8 cellular contexts compared by ENCODE assay signal in the genomic region with DNA sequence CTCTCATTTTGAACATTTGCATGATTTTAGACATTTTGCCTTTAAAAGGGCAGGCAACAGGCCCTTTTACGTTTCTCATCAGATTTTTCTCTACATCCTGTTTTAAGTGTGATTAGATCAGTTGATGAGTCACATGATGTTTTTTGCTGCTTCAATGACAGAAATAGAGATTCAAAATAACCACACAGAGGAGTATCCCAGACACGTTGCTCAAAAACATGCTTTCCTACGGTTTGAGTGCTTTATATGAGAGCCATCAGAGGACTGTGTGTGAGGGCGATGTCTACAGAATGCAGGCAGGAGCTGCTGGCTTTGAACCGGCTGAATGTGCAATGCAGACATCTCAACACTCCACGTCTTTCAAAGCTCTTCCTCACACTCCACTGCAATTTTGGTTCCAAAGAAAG. TPM values are rescaled to one million over a fixed set of nuclear protein-coding genes. Genes with fewer than 3 reads are reported as not detected.
DNase-seq lines count a peak whose midpoint lies in the region; ATAC-seq and TF ChIP-seq lines count a peak whose summit lies in the region.

No MANE protein-coding gene starts in this region.

- no peak for TF ChIP-seq CTCF in activated CD8-positive, alpha-beta T cell treated with anti-CD3 and anti-CD28 coated beads for 36 hours (IDR thresholded peaks at IDR 0.05)
- no peak for TF ChIP-seq CTCF in fibroblast of the aortic adventitia (IDR thresholded peaks at IDR 0.05; ENCODE audit: insufficient read depth, low read length)
- no peak for TF ChIP-seq CTCF in thyroid gland (IDR thresholded peaks at IDR 0.05)

- no peaks in the 10 kb centered on the region for H3K9me3 Mint-ChIP-seq in activated CD8-positive, alpha-beta T cell treated with anti-CD3 and anti-CD28 coated beads for 36 hours

- peaks cover 68% of the 10 kb centered on the region for H3K4me1 Mint-ChIP-seq in activated CD8-positive, alpha-beta T cell treated with anti-CD3 and anti-CD28 coated beads for 36 hours (ENCODE audit: low read depth)

- 65 to 67% methylated on average over 6 of the region's 6 CpGs for WGBS in thyroid gland, 2 donors

- DNase-seq in activated naive CD4-positive, alpha-beta T cell treated with Interleukin-2 at 50 U/mL for 16 hours = peak; percentile 41
- DNase-seq in activated naive CD4-positive, alpha-beta T cell treated with anti-CD3 and anti-CD28 coated beads, Interleukin-2, amount 50 U/mL, for 16 hours = no peak
- DNase-seq in activated CD8-positive, alpha-beta T cell treated with anti-CD3 and anti-CD28 coated beads for 36 hours = peak; percentile 33
- DNase-seq in fibroblast of the aortic adventitia (ENCODE audit: low read depth) (peak; percentile 56), thyroid gland (no peak), left lobe of liver (ENCODE audit: low spot score) (no peak)

- peaks cover 0 to 15% of the 10 kb centered on the region in 2 donors for H3K36me3 ChIP-seq in thyroid gland

- intact Hi-C loops in activated CD8-positive, alpha-beta T cell treated with anti-CD3 and anti-CD28 coated beads for 36 hours (cut with micrococcal nuclease) = loop anchor here (5.0 kb wide), 1 partner anchor 39 kb away; no protein-coding TSS in a partner anchor
- intact Hi-C loops in thyroid gland (cut with DNase I) = no loop called here

- H3K36me3 Mint-ChIP-seq in activated CD8-positive, alpha-beta T cell treated with anti-CD3 and anti-CD28 coated beads for 36 hours (ENCODE audit: low read depth) = peaks cover 88% of the 10 kb centered on the region

- no peak for TF ChIP-seq POLR2A in thyroid gland (IDR thresholded peaks at IDR 0.05)

- H3K4me3 ChIP-seq in fibroblast of the aortic adventitia (ENCODE audit: low read depth, low read length) (no peak overlapping the region), thyroid gland (replicated peaks in 1 of 3) (no peak overlapping the region)

- POLR2A ChIA-PET in activated CD8-positive, alpha-beta T cell treated with anti-CD3 and anti-CD28 coated beads for 36 hours (lab: Charles Lee) = interaction anchor here (0.8 to 1.9 kb wide), 6 partner anchors 11 to 34 kb away, joined by 3 to 5 read pairs (median 4); no protein-coding TSS in a partner anchor

- H3K27ac Mint-ChIP-seq in activated CD8-positive, alpha-beta T cell treated with anti-CD3 and anti-CD28 coated beads for 36 hours = peak overlapping the region; percentile 97

- H3K4me1 ChIP-seq in thyroid gland = peaks cover 21 to 23% of the 10 kb centered on the region in 2 donors

- no peaks in the 10 kb centered on the region for H3K27me3 ChIP-seq in thyroid gland

- CTCF ChIA-PET in activated CD8-positive, alpha-beta T cell treated with anti-CD3 and anti-CD28 coated beads for 36 hours (lab: Charles Lee) = interaction anchor here (1.2 to 3.6 kb wide), 7 partner anchors 11 to 308 kb away, joined by 3 to 28 read pairs (median 9); no protein-coding TSS in a partner anchor

- peak; percentile 91 for ATAC-seq in activated CD8-positive, alpha-beta T cell treated with anti-CD3 and anti-CD28 coated beads for 36 hours
- no peak for ATAC-seq in HG03039 (IDR thresholded peaks at IDR 0.05; ENCODE audit: unreplicated experiment)
- no peak for ATAC-seq in GM21723 (IDR thresholded peaks at IDR 0.05; ENCODE audit: unreplicated experiment)
- no peak for ATAC-seq in left lobe of liver

- no peaks in the 10 kb centered on the region for H3K27me3 Mint-ChIP-seq in activated CD8-positive, alpha-beta T cell treated with anti-CD3 and anti-CD28 coated beads for 36 hours

- H3K4me3 Mint-ChIP-seq in activated CD8-positive, alpha-beta T cell treated with anti-CD3 and anti-CD28 coated beads for 36 hours = peak overlapping the region; percentile 46

- peak overlapping the region in 2 of 3 donors; percentile 22 to 62 for H3K27ac ChIP-seq in thyroid gland

- H3K9me3 ChIP-seq in thyroid gland = no peaks in the 10 kb centered on the region

RNA-seq across cellular contexts. Expression of a gene that starts 42.1 kb away (rescaled TPM):
- 10 to 100 TPM; 59.6 to 60.5 TPM for total RNA-seq in activated CD8-positive, alpha-beta T cell treated with anti-CD3 and anti-CD28 coated beads for 36 hours
- 26.2 and 29.3 TPM in 2 replicates for total RNA-seq in fibroblast of the aortic adventitia (ENCODE audit: low replicate concordance)
- 10 to 100 TPM; 18.0 to 42.7 (median 30.7) TPM for total RNA-seq in thyroid gland
- total RNA-seq in left lobe of liver = 32.1 TPM

Comparison
In these comparisons a context has a peak if more than half of its experiments do, and no peak if none do; other contexts are left out.
1. DNase-seq: peak in activated naive CD4-positive, alpha-beta T cell treated with Interleukin-2 at 50 U/mL for 16 hours (single experiment), activated CD8-positive, alpha-beta T cell treated with anti-CD3 and anti-CD28 coated beads for 36 hours (single experiment) and fibroblast of the aortic adventitia (single experiment); none in activated naive CD4-positive, alpha-beta T cell treated with anti-CD3 and anti-CD28 coated beads, Interleukin-2, amount 50 U/mL, for 16 hours (single experiment), thyroid gland (0 of 2) and left lobe of liver (single experiment).